9 cellular contexts compared by ENCODE assay signal in the genomic region with DNA sequence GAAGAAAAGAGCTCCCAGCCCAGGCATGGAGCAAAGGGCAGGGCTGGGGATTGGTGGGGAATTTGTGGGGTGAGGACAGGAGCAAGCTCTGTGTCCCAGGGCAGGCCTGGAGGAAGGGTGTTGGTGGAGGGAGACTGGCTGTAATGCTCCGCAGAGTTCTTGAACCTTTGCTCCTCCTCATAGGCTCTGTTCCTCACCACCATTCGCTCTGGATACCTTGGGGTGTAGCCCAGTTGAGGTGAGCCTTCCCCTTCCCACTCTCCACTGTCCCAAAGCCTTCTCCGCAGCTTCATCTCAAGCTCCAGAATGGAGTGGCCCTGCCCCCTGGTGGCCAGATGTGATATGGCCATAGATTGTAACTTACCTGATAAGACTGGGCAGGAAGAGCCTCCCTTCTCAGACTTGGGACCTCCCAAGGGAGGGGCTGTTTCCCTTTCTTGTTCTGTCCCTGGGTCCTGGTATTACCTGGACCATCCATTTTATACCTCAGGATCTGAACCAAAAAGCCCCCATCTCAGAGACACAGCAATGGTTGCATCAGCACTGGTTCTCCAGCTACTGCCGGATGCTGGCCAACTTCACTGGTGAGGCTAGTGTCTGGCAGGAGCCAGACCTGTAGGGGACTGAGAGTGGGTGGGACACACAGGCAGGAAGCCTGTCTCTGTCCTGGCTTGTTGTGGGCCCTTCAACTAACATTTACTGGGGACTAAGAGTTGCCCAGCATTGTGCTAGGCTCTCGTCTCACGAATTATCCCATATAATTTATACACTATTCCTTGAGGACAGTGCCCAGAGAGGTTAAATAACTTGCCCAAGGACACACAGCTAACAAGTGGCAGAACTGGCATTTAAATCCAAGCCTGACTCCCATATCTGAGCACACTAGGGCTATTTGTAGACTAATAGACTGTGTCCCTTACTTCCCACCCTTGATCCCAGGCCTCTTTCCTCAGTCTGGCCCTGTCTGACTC. TPM values are rescaled to one million over a fixed set of nuclear protein-coding genes. Genes with fewer than 3 reads are reported as not detected.
DNase-seq lines count a peak whose midpoint lies in the region; ATAC-seq, FAIRE-seq and TF ChIP-seq lines count a peak whose summit lies in the region.
"Had no signal": no experiment of that assay in that cellular context is flagged by ENCODE, and none has a peak within 500 bp of the region (broad histone marks: within the 10 kb centered on the region; RNA-seq: fewer than 3 reads in every experiment).

No MANE protein-coding gene starts in this region.

- ATAC-seq in HG03097 (IDR thresholded peaks at IDR 0.05; ENCODE audit: low FRiP score, unreplicated experiment) (peak; percentile 66), HepG2 (peak; percentile 90), HG02973 (IDR thresholded peaks at IDR 0.05; ENCODE audit: unreplicated experiment) (no peak)
- ATAC-seq in activated CD4-positive, alpha-beta T cell treated with anti-CD3 and anti-CD28 coated beads for 36 hours: peak; percentile 96

- no peaks in the 10 kb centered on the region for H4K20me1 ChIP-seq in HepG2 (ENCODE audit: insufficient read depth, low read length)

- peak; percentile 99 for FAIRE-seq in HepG2 (lab: Jason Lieb, UNC)

- H3K27me3 Mint-ChIP-seq in activated CD4-positive, alpha-beta T cell treated with anti-CD3 and anti-CD28 coated beads for 36 hours: no peaks in the 10 kb centered on the region

- no peak overlapping the region; the same call in 1 of the 2 replicates for H3K9ac ChIP-seq in HepG2 (ENCODE audit: insufficient read depth, low read depth, low read length)

- peak overlapping the region; percentile 12 for H2AFZ ChIP-seq in HepG2 (ENCODE audit: low read length)

- H3K36me3 ChIP-seq in HepG2 (replicated peaks in 1 of 2; ENCODE audit: control insufficient read depth in 1 of 2, insufficient read depth in 2 of 2, low read length in 2 of 2): no peaks in the 10 kb centered on the region

- intact Hi-C loops in activated CD4-positive, alpha-beta T cell treated with anti-CD3 and anti-CD28 coated beads for 36 hours (cut with DNase I, micrococcal nuclease): loop anchor here (1.0 to 5.0 kb wide), 4 partner anchors 38 to 313 kb away; no protein-coding TSS in a partner anchor
- intact Hi-C loops in HepG2 (cut with micrococcal nuclease; ENCODE audit: unreplicated experiment): loop anchor here (1.0 to 5.0 kb wide), 2 partner anchors 38 to 53 kb away; no protein-coding TSS in a partner anchor

- H3K36me3 Mint-ChIP-seq in activated CD4-positive, alpha-beta T cell treated with anti-CD3 and anti-CD28 coated beads for 36 hours (ENCODE audit: low read depth): no peaks in the 10 kb centered on the region

- TF ChIP-seq CTCF in choroid plexus epithelial cell (conservative IDR thresholded peaks at IDR 0.05; ENCODE audit: low read depth, low read length) (peak; percentile 97), HepG2 (CRISPR knock-in tag; IDR thresholded peaks at IDR 0.05) (peak; percentile 98)

- WGBS in HepG2 (ENCODE audit: low lambda C conversion rate): 49% methylated on average over 6 of the region's 6 CpGs

- H3K4me3 ChIP-seq in choroid plexus epithelial cell (ENCODE audit: low read depth, low read length) (no peak overlapping the region), HepG2 (replicated peaks in 1 of 3; ENCODE audit: insufficient read depth in 1 of 3, low read depth in 2 of 3, low read length in 3 of 3) (peak overlapping the region; percentile 4 to 59 (median 5); a peak in 2 of 6 replicates)

- H3K27ac Mint-ChIP-seq in activated CD4-positive, alpha-beta T cell treated with anti-CD3 and anti-CD28 coated beads for 36 hours: no peak overlapping the region
- H3K27ac Mint-ChIP-seq: T-helper 1 cell treated with Interleukin-12 subunit alpha and Interleukin-12 subunit beta and Interleukin-4 antibody, amounts not matched to agents 30 μg/mL and 1 μg/mL, for 36 hours had no signal

- no peak for TF ChIP-seq POLR2A in HepG2 (IDR thresholded peaks at IDR 0.05; ENCODE audit: insufficient read depth in 1 of 2, low read depth in 2 of 2, low read length in 2 of 2)

- in situ Hi-C loops in Caki2 (cut with HindIII; ENCODE audit: low pct_unique_long_range_greater_than_20kb, low sequenced_read_pairs) (no loop called here), HepG2 (cut with HindIII; ENCODE audit: extremely low pct_ligation_motif_present, low pct_unique_long_range_greater_than_20kb) (no loop called here)

- no peaks in the 10 kb centered on the region for H3K9me3 ChIP-seq in HepG2 (ENCODE audit: low read length)

- no TSS peak for BruUV-seq in HepG2 (replicated peaks; lab: Mats Ljungman, UMichigan)

- H3K9me3 Mint-ChIP-seq in activated CD4-positive, alpha-beta T cell treated with anti-CD3 and anti-CD28 coated beads for 36 hours (ENCODE audit: low read depth): no peaks in the 10 kb centered on the region
- H3K9me3 Mint-ChIP-seq: T-helper 1 cell treated with Interleukin-12 subunit alpha and Interleukin-12 subunit beta and Interleukin-4 antibody, amounts not matched to agents 30 μg/mL and 1 μg/mL, for 36 hours had no signal

- no peak overlapping the region for H3K4me3 Mint-ChIP-seq in activated CD4-positive, alpha-beta T cell treated with anti-CD3 and anti-CD28 coated beads for 36 hours
- H3K4me3 Mint-ChIP-seq: T-helper 1 cell treated with Interleukin-12 subunit alpha and Interleukin-12 subunit beta and Interleukin-4 antibody, amounts not matched to agents 30 μg/mL and 1 μg/mL, for 36 hours had no signal

- peaks cover 0 to 5% of the 10 kb centered on the region in 2 experiments; a peak in 1 of 5 replicates for H3K27me3 ChIP-seq in HepG2 (ENCODE audit: control insufficient read depth in 1 of 2, insufficient read depth in 2 of 2, low read length in 2 of 2)

- peak; percentile 75 for DNase-seq in Caki2 (ENCODE audit: low read depth)
- DNase-seq in NCI-H524 treated with DMSO at 0.1 percent for 48 hours (lab: John Stamatoyannopoulos, UW): peak; percentile 47
- peak; percentile 93 for DNase-seq in activated CD4-positive, alpha-beta T cell treated with anti-CD3 and anti-CD28 coated beads for 36 hours
- DNase-seq in choroid plexus epithelial cell (ENCODE audit: low read depth): peak; percentile 88
- peak; percentile 85 for DNase-seq in HepG2 (ENCODE audit: low spot score)
- DNase-seq in stimulated activated CD4-positive, alpha-beta T cell treated with anti-CD3 and anti-CD28 coated beads, Interleukin-4, amount 100 ng/mL, for 48 hours (ENCODE audit: low read depth in 2 of 2): peak; percentile 79 to 91

- H3K4me1 ChIP-seq in HepG2 (ENCODE audit: insufficient read depth, low read length): peaks cover 11% of the 10 kb centered on the region

- CTCF ChIA-PET in activated CD4-positive, alpha-beta T cell treated with anti-CD3 and anti-CD28 coated beads for 36 hours (lab: Charles Lee): interaction anchor here (0.6 to 7.3 kb wide), 37 partner anchors 10 to 1038 kb away, joined by 3 to 135 read pairs (median 4); partner anchors contain the start of genes ARL5C and RPL19
- CTCF ChIA-PET in HepG2 (lab: Yijun Ruan, JAX; ENCODE audit: low intra/inter-chr PET ratio, low total read pairs): interaction anchor here (0.8 to 4.2 kb wide), 6 partner anchors 9 to 80 kb away, joined by 3 to 35 read pairs (median 5); no protein-coding TSS in a partner anchor

- H3K27ac ChIP-seq in HepG2 (ENCODE audit: extremely low read length, insufficient read depth, low read length): no peak overlapping the region

- H3K4me2 ChIP-seq in HepG2 (ENCODE audit: low read depth, low read length): peak overlapping the region; percentile 71

- H3K4me1 Mint-ChIP-seq in activated CD4-positive, alpha-beta T cell treated with anti-CD3 and anti-CD28 coated beads for 36 hours: peaks cover 3% of the 10 kb centered on the region

- POLR2A ChIA-PET in activated CD4-positive, alpha-beta T cell treated with anti-CD3 and anti-CD28 coated beads for 36 hours (lab: Charles Lee): interaction anchor here (0.6 to 1.3 kb wide), 4 partner anchors 12 to 80 kb away, joined by 3 to 7 read pairs (median 4); partner anchors contain the start of gene RPL19
- POLR2A ChIA-PET in HepG2 (lab: Yijun Ruan, JAX): interaction anchor here (0.8 to 3.2 kb wide), 4 partner anchors 13 to 45 kb away, joined by 3 to 24 read pairs (median 14); partner anchors contain the start of gene RPL19

- no peak for TF ChIP-seq EP300 in HepG2 (IDR thresholded peaks at IDR 0.05; ENCODE audit: low read depth in 2 of 2, low read length in 2 of 2)
- no peak for TF ChIP-seq EP300 in HepG2 (CRISPR knock-in tag; IDR thresholded peaks at IDR 0.05; ENCODE audit: borderline replicate concordance)

- peak; percentile 75 for TF ChIP-seq RAD21 in HepG2 (CRISPR knock-in tag; IDR thresholded peaks at IDR 0.05)

- H3K79me2 ChIP-seq in HepG2 (ENCODE audit: insufficient read depth, low read length): no peaks in the 10 kb centered on the region

RNA-seq across cellular contexts. Expression of gene STAC2, which starts 19.1 kb away (rescaled TPM):
- not detected in 2 replicates for total RNA-seq in Caki2 (2014; rRNA removed; shearing (Covaris generic); ENCODE audit: low replicate concordance)
- not detected for total RNA-seq in activated CD4-positive, alpha-beta T cell treated with anti-CD3 and anti-CD28 coated beads for 36 hours
- not detected in 2 replicates for total RNA-seq in HepG2 (2016; rRNA removed; fragmentation: Illumina TruSeq; extraction: Trizol)
- total RNA-seq in HepG2 (2016; cell fraction: cytosol; rRNA removed; fragmentation: Illumina TruSeq; extraction: Trizol; ENCODE audit: low read depth): not detected in 2 replicates
- total RNA-seq in HepG2 (2016; cell fraction: insoluble cytoplasmic fraction; rRNA removed; fragmentation: Illumina TruSeq; extraction: Trizol): not detected in 2 replicates
- not detected in 2 replicates for total RNA-seq in HepG2 (2016; cell fraction: membrane; rRNA removed; fragmentation: Illumina TruSeq; extraction: Trizol)
- total RNA-seq in HepG2 (2016; cell fraction: nucleus; rRNA removed; fragmentation: Illumina TruSeq; extraction: Trizol): not detected in 2 replicates
- not detected in 2 replicates for polyA plus RNA-seq in HepG2 (2011; rRNA removed)
- polyA plus RNA-seq in HepG2 (2011; cell fraction: cytosol; rRNA removed): not detected in 2 replicates
- not detected in 2 replicates for polyA plus RNA-seq in HepG2 (2011; cell fraction: nucleus; rRNA removed)
- not detected in 2 replicates for polyA plus RNA-seq in HepG2 (2012)
- polyA plus RNA-seq in HepG2 (2016; cell fraction: cytosol; fragmentation: Illumina TruSeq; extraction: Trizol; ENCODE audit: low read depth): 0.02 TPM in 1 of 2 replicates, not detected in the other
- not detected in 2 replicates for polyA plus RNA-seq in HepG2 (2016; cell fraction: insoluble cytoplasmic fraction; fragmentation: Illumina TruSeq; extraction: Trizol; ENCODE audit: low read depth)
- polyA plus RNA-seq in HepG2 (2016; cell fraction: membrane; fragmentation: Illumina TruSeq; extraction: Trizol; ENCODE audit: low read depth): not detected in 2 replicates
- polyA plus RNA-seq in HepG2 (2016; cell fraction: nucleus; fragmentation: Illumina TruSeq; extraction: Trizol; ENCODE audit: insufficient read depth, low read depth): not detected in 2 replicates
- 0.37 TPM in 1 of 2 replicates, not detected in the other for polyA minus RNA-seq in HepG2 (2011; rRNA and poly(A)+ RNA removed; ENCODE audit: low replicate concordance)
- polyA minus RNA-seq in HepG2 (2011; cell fraction: cytosol; rRNA and poly(A)+ RNA removed): not detected in 2 replicates
- not detected in 2 replicates for polyA minus RNA-seq in HepG2 (2011; cell fraction: nucleus; rRNA and poly(A)+ RNA removed)

RNA-seq across cellular contexts. Expression of gene RPL19, which starts 44.8 kb away (rescaled TPM):
- 2,576 and 2,794 TPM in 2 replicates for total RNA-seq in Caki2 (2014; rRNA removed; shearing (Covaris generic); ENCODE audit: low replicate concordance)
- 1,000 to 10,000 TPM; 2,801 to 2,985 TPM for total RNA-seq in activated CD4-positive, alpha-beta T cell treated with anti-CD3 and anti-CD28 coated beads for 36 hours
- total RNA-seq in HepG2 (2016; rRNA removed; fragmentation: Illumina TruSeq; extraction: Trizol): 2,768 and 3,257 TPM in 2 replicates
- 3,353 and 3,708 TPM in 2 replicates for total RNA-seq in HepG2 (2016; cell fraction: cytosol; rRNA removed; fragmentation: Illumina TruSeq; extraction: Trizol; ENCODE audit: low read depth)
- 2,694 and 3,334 TPM in 2 replicates for total RNA-seq in HepG2 (2016; cell fraction: insoluble cytoplasmic fraction; rRNA removed; fragmentation: Illumina TruSeq; extraction: Trizol)
- total RNA-seq in HepG2 (2016; cell fraction: membrane; rRNA removed; fragmentation: Illumina TruSeq; extraction: Trizol): 5,175 and 5,294 TPM in 2 replicates
- total RNA-seq in HepG2 (2016; cell fraction: nucleus; rRNA removed; fragmentation: Illumina TruSeq; extraction: Trizol): 990 and 1,076 TPM in 2 replicates
- 2,522 and 2,554 TPM in 2 replicates for polyA plus RNA-seq in HepG2 (2011; rRNA removed)
- polyA plus RNA-seq in HepG2 (2011; cell fraction: cytosol; rRNA removed): 3,383 and 3,728 TPM in 2 replicates
- polyA plus RNA-seq in HepG2 (2011; cell fraction: nucleus; rRNA removed): 768 and 1,029 TPM in 2 replicates
- polyA plus RNA-seq in HepG2 (2012): 2,340 and 2,506 TPM in 2 replicates
- polyA plus RNA-seq in HepG2 (2016; cell fraction: cytosol; fragmentation: Illumina TruSeq; extraction: Trizol; ENCODE audit: low read depth): 5,160 and 5,701 TPM in 2 replicates
- polyA plus RNA-seq in HepG2 (2016; cell fraction: insoluble cytoplasmic fraction; fragmentation: Illumina TruSeq; extraction: Trizol; ENCODE audit: low read depth): 4,287 and 4,430 TPM in 2 replicates
- 6,675 and 6,831 TPM in 2 replicates for polyA plus RNA-seq in HepG2 (2016; cell fraction: membrane; fragmentation: Illumina TruSeq; extraction: Trizol; ENCODE audit: low read depth)
- 2,116 and 2,174 TPM in 2 replicates for polyA plus RNA-seq in HepG2 (2016; cell fraction: nucleus; fragmentation: Illumina TruSeq; extraction: Trizol; ENCODE audit: insufficient read depth, low read depth)
- 413 and 602 TPM in 2 replicates for polyA minus RNA-seq in HepG2 (2011; rRNA and poly(A)+ RNA removed; ENCODE audit: low replicate concordance)
- polyA minus RNA-seq in HepG2 (2011; cell fraction: cytosol; rRNA and poly(A)+ RNA removed): 764 and 846 TPM in 2 replicates
- 184 and 212 TPM in 2 replicates for polyA minus RNA-seq in HepG2 (2011; cell fraction: nucleus; rRNA and poly(A)+ RNA removed)

RNA-seq across cellular contexts. Expression of gene CACNB1, which starts 47.4 kb away (rescaled TPM):
- total RNA-seq in Caki2 (2014; rRNA removed; shearing (Covaris generic); ENCODE audit: low replicate concordance): 2.1 and 3.4 TPM in 2 replicates
- total RNA-seq in activated CD4-positive, alpha-beta T cell treated with anti-CD3 and anti-CD28 coated beads for 36 hours: 10 to 100 TPM; 11.8 to 12.3 TPM
- total RNA-seq in HepG2 (2016; rRNA removed; fragmentation: Illumina TruSeq; extraction: Trizol): 0.60 and 0.75 TPM in 2 replicates
- total RNA-seq in HepG2 (2016; cell fraction: cytosol; rRNA removed; fragmentation: Illumina TruSeq; extraction: Trizol; ENCODE audit: low read depth): 0.26 and 0.71 TPM in 2 replicates
- 0.19 and 0.84 TPM in 2 replicates for total RNA-seq in HepG2 (2016; cell fraction: insoluble cytoplasmic fraction; rRNA removed; fragmentation: Illumina TruSeq; extraction: Trizol)
- 0.34 and 0.48 TPM in 2 replicates for total RNA-seq in HepG2 (2016; cell fraction: membrane; rRNA removed; fragmentation: Illumina TruSeq; extraction: Trizol)
- 1.8 TPM in 2 replicates for total RNA-seq in HepG2 (2016; cell fraction: nucleus; rRNA removed; fragmentation: Illumina TruSeq; extraction: Trizol)
- polyA plus RNA-seq in HepG2 (2011; rRNA removed): 1.5 and 2.9 TPM in 2 replicates
- 0.50 and 0.51 TPM in 2 replicates for polyA plus RNA-seq in HepG2 (2011; cell fraction: cytosol; rRNA removed)
- polyA plus RNA-seq in HepG2 (2011; cell fraction: nucleus; rRNA removed): 8.4 and 12.2 TPM in 2 replicates
- polyA plus RNA-seq in HepG2 (2012): 1.3 and 1.5 TPM in 2 replicates
- polyA plus RNA-seq in HepG2 (2016; cell fraction: cytosol; fragmentation: Illumina TruSeq; extraction: Trizol; ENCODE audit: low read depth): 0.28 and 0.34 TPM in 2 replicates
- polyA plus RNA-seq in HepG2 (2016; cell fraction: insoluble cytoplasmic fraction; fragmentation: Illumina TruSeq; extraction: Trizol; ENCODE audit: low read depth): 0.47 and 0.96 TPM in 2 replicates
- 0.38 and 0.40 TPM in 2 replicates for polyA plus RNA-seq in HepG2 (2016; cell fraction: membrane; fragmentation: Illumina TruSeq; extraction: Trizol; ENCODE audit: low read depth)
- 4.7 and 7.2 TPM in 2 replicates for polyA plus RNA-seq in HepG2 (2016; cell fraction: nucleus; fragmentation: Illumina TruSeq; extraction: Trizol; ENCODE audit: insufficient read depth, low read depth)
- 4.4 and 8.5 TPM in 2 replicates for polyA minus RNA-seq in HepG2 (2011; rRNA and poly(A)+ RNA removed; ENCODE audit: low replicate concordance)
- 0.40 and 1.3 TPM in 2 replicates for polyA minus RNA-seq in HepG2 (2011; cell fraction: cytosol; rRNA and poly(A)+ RNA removed)
- polyA minus RNA-seq in HepG2 (2011; cell fraction: nucleus; rRNA and poly(A)+ RNA removed): 3.0 and 5.8 TPM in 2 replicates
